27 cellular contexts compared by ENCODE assay signal in the genomic region with DNA sequence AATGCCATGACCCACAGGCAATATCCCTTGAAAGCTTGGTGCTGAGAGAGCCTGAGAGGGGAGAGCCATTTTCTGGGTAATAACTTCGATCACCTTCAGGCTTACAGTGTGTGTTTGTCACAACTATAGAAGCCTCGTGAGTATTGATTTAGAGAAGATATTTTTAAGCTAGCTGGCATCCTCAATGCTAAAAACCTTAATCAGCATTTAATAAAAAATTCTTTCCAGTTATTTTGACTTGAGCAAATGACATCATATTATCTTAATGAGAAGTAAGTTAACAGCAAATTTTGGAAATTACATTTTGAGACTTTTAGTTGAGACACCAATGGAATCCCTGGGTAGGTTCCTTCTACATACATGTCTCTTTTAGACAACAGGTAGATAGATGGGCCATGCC.
"Had no signal": no experiment of that assay in that cellular context is flagged by ENCODE, and none has a peak within 500 bp of the region (broad histone marks: within the 10 kb centered on the region; RNA-seq: fewer than 3 reads in every experiment).

No MANE protein-coding gene starts in this region.

- FAIRE-seq: urothelium cell line had no signal

- DNase-seq: stimulated activated CD4-positive, alpha-beta T cell treated with anti-CD3 and anti-CD28 coated beads, Interleukin-2, amount 100 ng/mL, for 48 hours; stimulated activated CD4-positive, alpha-beta T cell treated with anti-CD3 and anti-CD28 coated beads, Interleukin-4, amount 100 ng/mL, for 1 hour; stimulated activated CD4-positive, alpha-beta T cell treated with anti-CD3 and anti-CD28 coated beads, Interleukin-4, amount 100 ng/mL, for 24 hours; stimulated activated CD4-positive, alpha-beta T cell treated with anti-CD3 and anti-CD28 coated beads, Interleukin-4, amount 100 ng/mL, for 4 hours; stimulated activated CD8-positive, alpha-beta memory T cell treated with anti-CD3 and anti-CD28 coated beads, Interleukin-4, amount 100 ng/mL, for 48 hours; stimulated activated naive B cell treated with anti-CD40 and anti-IgM and Interleukin-4, amounts not matched to agents 10 μg/mL and 1 μg/mL and 100 μg/mL, for 72 hours; stimulated activated naive CD4-positive, alpha-beta T cell; stimulated activated naive CD4-positive, alpha-beta T cell treated with Interleukin-2 at 50 U/mL for 16 hours; stimulated activated naive CD8-positive, alpha-beta T cell treated with anti-CD3 and anti-CD28 coated beads, Interleukin-15, amount 100 ng/mL, for 72 hours; stimulated activated naive CD8-positive, alpha-beta T cell treated with anti-CD3 and anti-CD28 coated beads, Interleukin-15, Interleukin-2, amounts not matched to agents 100 U/mL and 50 U/mL, for 24 hours; stomach; substantia nigra; testis; thyroid gland; tibial artery; transverse colon; trophoblast cell; upper lobe of left lung; upper lobe of right lung; uterus had no signal

- H3K36me3 ChIP-seq: stomach, suprapubic skin, thoracic aorta, thyroid gland, tibial artery, tibial nerve, transverse colon, upper lobe of left lung, upper lobe of right lung, uterus, vagina had no signal

- H3K27ac ChIP-seq: stomach, suprapubic skin, testis, thoracic aorta, thyroid gland, tibial artery, tibial nerve, transverse colon, upper lobe of left lung, upper lobe of right lung, uterus, vagina had no signal

- H3K4me3 ChIP-seq: stomach, suprapubic skin, testis, thoracic aorta, thyroid gland, tibial artery, tibial nerve, transverse colon, upper lobe of left lung, upper lobe of right lung, uterus, vagina had no signal

- H3K27me3 ChIP-seq: stomach, suprapubic skin, testis, thyroid gland, tibial artery, tibial nerve, transverse colon, upper lobe of left lung, upper lobe of right lung, uterus, vagina had no signal

- ATAC-seq: stimulated activated effector memory CD8-positive, alpha-beta T cell treated with anti-CD3 and anti-CD28 coated beads, Interleukin-12 subunit alpha, Interleukin-12 subunit beta, amount 100 ng/mL, for 72 hours; stimulated activated memory B cell treated with anti-CD40 and anti-IgM and Interleukin-4, amounts not matched to agents 10 μg/mL and 1 μg/mL and 100 μg/mL, for 72 hours; stimulated activated naive B cell treated with anti-CD40 and anti-IgM and Interleukin-4, amounts not matched to agents 10 μg/mL and 1 μg/mL and 100 μg/mL, for 72 hours; stimulated activated naive CD8-positive, alpha-beta T cell treated with anti-CD3 and anti-CD28 coated beads, Interleukin-15, amount 100 ng/mL, for 72 hours; stimulated activated naive CD8-positive, alpha-beta T cell treated with anti-CD3 and anti-CD28 coated beads, Interleukin-15, Interleukin-2, amounts not matched to agents 100 U/mL and 50 U/mL, for 24 hours; upper lobe of right lung had no signal

- H3K9me3 ChIP-seq: stomach, suprapubic skin, testis, thoracic aorta, thyroid gland, tibial artery, tibial nerve, transverse colon, upper lobe of left lung, upper lobe of right lung, uterus, vagina had no signal

- H3K4me1 ChIP-seq: stomach, suprapubic skin, testis, thyroid gland, tibial artery, tibial nerve, transverse colon, upper lobe of left lung, upper lobe of right lung, uterus, vagina had no signal
